Comparison of ENCODE assay signal across 1 cellular context in genomic region chr9:8647824-8648223, GRCh38.
A peak's percentile ranks its signal among the peaks of the same experiment; 100 is the strongest.
TF ChIP-seq lines count a peak whose summit lies in the region.

No MANE protein-coding gene starts in this region.

TF ChIP-seq in GM23338, 12 proteins besides CTCF, POLR2A, EP300 and RAD21:
- 0 out of 2 replicates have a peak, but pooled peaks have one; percentile 38 for TF ChIP-seq ZNF114 (CRISPR knock-in tag; IDR thresholded peaks at IDR 0.05)
- TF ChIP-seq EZH2phosphoT487 (IDR thresholded peaks at IDR 0.05; ENCODE audit: unreplicated experiment), result no peak
- TF ChIP-seq EZH2 (IDR thresholded peaks at IDR 0.05; ENCODE audit: low read depth, unreplicated experiment), result no peak
- TF ChIP-seq ZNF462 (CRISPR knock-in tag; IDR thresholded peaks at IDR 0.05), result peak; percentile 78
- no peak for TF ChIP-seq STAT1 (IDR thresholded peaks at IDR 0.05; ENCODE audit: unreplicated experiment)
- no peak for TF ChIP-seq CREB1 (CRISPR knock-in tag; IDR thresholded peaks at IDR 0.05; ENCODE audit: low read depth)
- TF ChIP-seq ZNF331 (CRISPR knock-in tag; IDR thresholded peaks at IDR 0.05; ENCODE audit: low read depth), result no peak
